8 cellular contexts compared by ENCODE assay signal in the genomic region with DNA sequence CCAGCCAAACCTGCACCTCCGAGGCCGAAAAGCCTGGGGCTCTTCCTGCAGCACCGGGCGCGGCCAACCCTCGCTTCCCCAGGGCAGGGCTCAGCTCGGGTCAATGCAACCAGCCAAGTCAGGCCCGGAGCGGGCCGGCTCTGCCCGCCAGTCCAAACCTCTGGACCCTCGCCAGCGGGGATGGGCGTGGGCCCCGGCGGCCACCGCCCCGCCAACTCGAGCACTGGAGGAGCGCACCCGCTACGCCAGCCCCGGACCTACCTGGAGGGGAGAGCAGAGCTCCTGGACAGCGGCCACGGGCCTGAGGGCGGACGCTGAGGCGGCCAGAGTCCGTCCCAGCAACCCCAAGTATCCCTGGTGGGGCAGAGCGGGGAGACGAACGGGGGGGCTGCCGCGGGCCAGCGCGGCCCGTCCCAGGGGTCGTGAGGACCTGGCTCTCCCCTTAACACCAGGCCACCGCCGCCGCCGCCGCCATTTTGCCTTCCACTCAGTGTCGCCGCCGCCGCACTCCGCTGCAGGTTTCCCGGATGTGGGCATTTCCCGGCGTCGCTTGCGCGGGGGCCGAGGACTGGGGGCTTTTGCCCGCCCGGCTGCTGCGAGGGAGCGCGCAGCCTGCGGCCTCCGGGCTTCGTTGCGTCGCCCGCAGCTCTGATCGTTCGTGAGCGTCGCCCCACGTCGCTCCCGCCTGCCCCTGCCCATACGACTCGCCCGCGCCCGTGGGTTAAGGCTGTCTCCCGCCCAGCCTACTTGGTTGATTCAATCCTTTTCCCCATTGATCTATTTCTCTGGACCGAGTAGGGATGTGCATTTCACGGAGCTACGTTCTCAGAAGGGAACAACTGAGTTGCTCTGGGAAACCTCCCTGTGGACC. TPM values are rescaled to one million over a fixed set of nuclear protein-coding genes. Genes with fewer than 3 reads are reported as not detected.
DNase-seq lines count a peak whose midpoint lies in the region; ATAC-seq and TF ChIP-seq lines count a peak whose summit lies in the region.

LATS1 (minus strand) TSS at position 514 of the 871 bp plus-strand sequence. CDS start 15,975 bp downstream, outside the sequence.

- H3K27ac Mint-ChIP-seq in activated B cell treated with CpG ODN at 0.5 μM for 24 hours = peak within 1 kb of the TSS; percentile 96

- CTCF ChIA-PET in activated B cell treated with CpG ODN at 0.5 μM for 24 hours (lab: Charles Lee) = no interaction called here

- peaks cover 29% of the 10 kb centered on the region for H3K4me1 Mint-ChIP-seq in activated B cell treated with CpG ODN at 0.5 μM for 24 hours

- TF ChIP-seq CTCF in activated B cell treated with CpG ODN at 0.5 μM for 24 hours (IDR thresholded peaks at IDR 0.05) (no peak), cardiac fibroblast (IDR thresholded peaks at IDR 0.05; ENCODE audit: low read depth, low read length) (no peak)

- in situ Hi-C loops in GM18951 (cut with MboI; ENCODE audit: low sequenced_read_pairs, unreplicated experiment) = no loop called here

- H3K9me3 Mint-ChIP-seq in activated B cell treated with CpG ODN at 0.5 μM for 24 hours = no peaks in the 10 kb centered on the region

- no peaks in the 10 kb centered on the region for H3K27me3 Mint-ChIP-seq in activated B cell treated with CpG ODN at 0.5 μM for 24 hours

- intact Hi-C loops in activated B cell treated with CpG ODN at 0.5 μM for 24 hours (cut with micrococcal nuclease) = loop anchor here (1.0 to 5.0 kb wide), 5 partner anchors 28 to 289 kb away; partner anchors contain the start of genes KATNA1, NUP43 and PPIL4

- POLR2A ChIA-PET in activated B cell treated with CpG ODN at 0.5 μM for 24 hours (lab: Charles Lee) = interaction anchor here (0.6 to 2.7 kb wide), 14 partner anchors 9 to 685 kb away, joined by 3 to 55 read pairs (median 4); partner anchors contain the start of genes NUP43, PCMT1 and PPIL4

- TF ChIP-seq POLR2A in GM18951 (IDR thresholded peaks at IDR 0.05; ENCODE audit: extremely low read depth, insufficient read depth, insufficient read length) = peak; percentile 99

- peak; percentile 95 for ATAC-seq in HG03175 (IDR thresholded peaks at IDR 0.05; ENCODE audit: unreplicated experiment)
- ATAC-seq in activated B cell treated with CpG ODN at 0.5 μM for 24 hours (ENCODE audit: low read depth) = peak; percentile 90

- H3K4me3 Mint-ChIP-seq in activated B cell treated with CpG ODN at 0.5 μM for 24 hours = peak within 1 kb of the TSS; percentile 95

- peaks cover 14% of the 10 kb centered on the region for H3K36me3 Mint-ChIP-seq in activated B cell treated with CpG ODN at 0.5 μM for 24 hours (ENCODE audit: low read depth)

- DNase-seq in AG08396 (ENCODE audit: low spot score) (peak; percentile 91), NCI-H345 (lab: John Stamatoyannopoulos, UW) (peak; percentile 88), activated B cell treated with CpG ODN at 0.5 μM for 24 hours (peak; percentile 90), cardiac fibroblast (ENCODE audit: low read depth in 2 of 2) (peak; percentile 87 to 91), inferior parietal cortex (ENCODE audit: extremely low spot score) (peak; percentile 91)
- DNase-seq in stimulated activated CD4-positive, alpha-beta T cell treated with anti-CD3 and anti-CD28 coated beads, Interleukin-12 subunit alpha, Interleukin-12 subunit beta, amount 100 ng/mL, for 24 hours (ENCODE audit: low read depth in 2 of 2) = peak; percentile 85 to 86

- H3K4me3 ChIP-seq in cardiac fibroblast (replicated peaks in 1 of 2; ENCODE audit: low read depth in 2 of 2, low read length in 2 of 2) = peak within 1 kb of the TSS; percentile 83 to 96

RNA-seq across cellular contexts. Expression of gene LATS1, which starts in this region (rescaled TPM):
- total RNA-seq in activated B cell treated with CpG ODN at 0.5 μM for 24 hours = 34.6 and 42.0 TPM in 2 replicates

Comparison
In these comparisons a context has a peak if more than half of its experiments do, and no peak if none do; other contexts are left out.
1. Peak in every context shown above with its lines: DNase-seq, ATAC-seq and H3K4me3 ChIP-seq.